7 cellular contexts compared by ENCODE assay signal in genomic region chr1:230686747-230687146, GRCh38.
"Had no signal": no experiment of that assay in that cellular context is flagged by ENCODE, and none has a peak within 500 bp of the region (broad histone marks: within the 10 kb centered on the region; RNA-seq: fewer than 3 reads in every experiment).

No MANE protein-coding gene starts in this region.

- H3K9me3 Mint-ChIP-seq: IgD-negative memory B cell had no signal

- DNase-seq: IMR-90, KBM-7, KG1 had no signal

- H3K4me3 ChIP-seq: K562 had no signal

- H3K27me3 Mint-ChIP-seq: IgD-negative memory B cell had no signal

- H3K4me3 Mint-ChIP-seq: IgD-negative memory B cell had no signal

- H3K27ac ChIP-seq: HL-60 had no signal

- ATAC-seq: HepG2, K562 had no signal

- H3K4me1 Mint-ChIP-seq: IgD-negative memory B cell had no signal
